ENCODE assay signal across 21 cellular contexts in genomic region chr16:77424841-77425604, GRCh38. TPM values are rescaled to one million over a fixed set of nuclear protein-coding genes. Genes with fewer than 3 reads are reported as not detected.
"Had no signal": no experiment of that assay in that cellular context is flagged by ENCODE, and none has a peak within 500 bp of the region (broad histone marks: within the 10 kb centered on the region; RNA-seq: fewer than 3 reads in every experiment).

No MANE protein-coding gene starts in this region.

- H3K4me3 Mint-ChIP-seq: activated CD8-positive, alpha-beta T cell treated with anti-CD3 and anti-CD28 coated beads, Interleukin-2, amount 10 ng/mL, durations not matched to agents 7 days and 5 days; activated T-cell treated with anti-CD3 and anti-CD28 coated beads, Interleukin-2, amount 50 U/mL, for 72 hours; natural killer cell treated with Interleukin-12 subunit alpha and Interleukin-12 subunit beta and Interleukin-15 and Interleukin-18, amount 100 ng/mL, for 72 hours; stimulated activated effector memory CD8-positive, alpha-beta T cell treated with anti-CD3 and anti-CD28 coated beads, Interleukin-12 subunit alpha, Interleukin-12 subunit beta, amount 100 ng/mL, for 72 hours; T-helper 17 cell; WTC11 had no signal

- H3K36me3 Mint-ChIP-seq: activated naive CD4-positive, alpha-beta T cell treated with anti-CD3 and anti-CD28 coated beads, Interleukin-2, amount 50 U/mL, for 72 hours; natural killer cell treated with Interleukin-12 subunit alpha and Interleukin-12 subunit beta and Interleukin-15 and Interleukin-18, amount 100 ng/mL, for 72 hours; stimulated activated effector memory CD8-positive, alpha-beta T cell treated with anti-CD3 and anti-CD28 coated beads, Interleukin-12 subunit alpha, Interleukin-12 subunit beta, amount 100 ng/mL, for 72 hours; WTC11 had no signal

- H3K4me1 ChIP-seq: foreskin keratinocyte, tibial nerve had no signal

- H3K27ac ChIP-seq: foreskin keratinocyte, tibial nerve had no signal

- H3K4me1 Mint-ChIP-seq: stimulated activated effector memory CD8-positive, alpha-beta T cell treated with anti-CD3 and anti-CD28 coated beads, Interleukin-12 subunit alpha, Interleukin-12 subunit beta, amount 100 ng/mL, for 72 hours; T-helper 17 cell; WTC11 had no signal

- H3K9me3 Mint-ChIP-seq: natural killer cell treated with Interleukin-12 subunit alpha and Interleukin-12 subunit beta and Interleukin-15 and Interleukin-18, amount 100 ng/mL, for 72 hours; WTC11 had no signal

- H3K36me3 ChIP-seq: tibial nerve had no signal

- DNase-seq: activated CD4-positive, alpha-beta T cell treated with anti-CD3 and anti-CD28 coated beads for 48 hours; activated CD8-positive, alpha-beta memory T cell treated with anti-CD3 and anti-CD28 coated beads, Interleukin-2, amount 50 U/mL, for 4 hours; activated CD8-positive, alpha-beta T cell treated with anti-CD3 and anti-CD28 coated beads, Interleukin-2, amount 10 ng/mL, durations not matched to agents 7 days and 5 days; activated gamma-delta T cell; activated T-cell treated with anti-CD3 and anti-CD28 coated beads, Interleukin-2, amount 50 U/mL, for 72 hours; dorsolateral prefrontal cortex; foreskin keratinocyte; mesendoderm; SIG-M5; stimulated activated CD4-positive, alpha-beta T cell treated with anti-CD3 and anti-CD28 coated beads, Interleukin-12 subunit alpha, Interleukin-12 subunit beta, amount 100 ng/mL, for 4 hours; stimulated activated CD4-positive, alpha-beta T cell treated with anti-CD3 and anti-CD28 coated beads, Interleukin-2, amount 100 ng/mL, for 24 hours; T-helper 17 cell had no signal

- H3K4me3 ChIP-seq: tibial nerve had no signal

- H3K27me3 ChIP-seq: tibial nerve had no signal

- H3K27ac Mint-ChIP-seq: activated CD8-positive, alpha-beta T cell treated with anti-CD3 and anti-CD28 coated beads, Interleukin-2, amount 10 ng/mL, durations not matched to agents 7 days and 5 days; activated naive CD4-positive, alpha-beta T cell treated with anti-CD3 and anti-CD28 coated beads, Interleukin-2, amount 50 U/mL, for 72 hours; activated T-cell treated with anti-CD3 and anti-CD28 coated beads, Interleukin-2, amount 50 U/mL, for 72 hours; natural killer cell treated with Interleukin-12 subunit alpha and Interleukin-12 subunit beta and Interleukin-15 and Interleukin-18, amount 100 ng/mL, for 72 hours; stimulated activated effector memory CD8-positive, alpha-beta T cell treated with anti-CD3 and anti-CD28 coated beads, Interleukin-12 subunit alpha, Interleukin-12 subunit beta, amount 100 ng/mL, for 72 hours; T-helper 17 cell; WTC11 had no signal

- ATAC-seq: activated CD8-positive, alpha-beta T cell treated with anti-CD3 and anti-CD28 coated beads, Interleukin-2, amount 10 ng/mL, durations not matched to agents 7 days and 5 days; activated naive CD4-positive, alpha-beta T cell treated with anti-CD3 and anti-CD28 coated beads, Interleukin-2, amount 50 U/mL, for 72 hours; activated T-cell treated with anti-CD3 and anti-CD28 coated beads, Interleukin-2, amount 50 U/mL, for 72 hours; esophagus mucosa; foreskin keratinocyte; natural killer cell treated with Interleukin-12 subunit alpha and Interleukin-12 subunit beta and Interleukin-15 and Interleukin-18, amount 100 ng/mL, for 72 hours; stimulated activated effector memory CD8-positive, alpha-beta T cell treated with anti-CD3 and anti-CD28 coated beads, Interleukin-12 subunit alpha, Interleukin-12 subunit beta, amount 100 ng/mL, for 72 hours; T-helper 17 cell; WTC11 had no signal

RNA-seq across cellular contexts. Expression of gene ADAMTS18, which starts 9.8 kb away (rescaled TPM):
- total RNA-seq: activated CD8-positive, alpha-beta T cell treated with anti-CD3 and anti-CD28 coated beads, Interleukin-2, amount 10 ng/mL, durations not matched to agents 7 days and 5 days; activated naive CD4-positive, alpha-beta T cell treated with anti-CD3 and anti-CD28 coated beads, Interleukin-2, amount 50 U/mL, for 72 hours; activated T-cell treated with anti-CD3 and anti-CD28 coated beads, Interleukin-2, amount 50 U/mL, for 72 hours; bronchial epithelial cell; esophagus mucosa; foreskin keratinocyte; natural killer cell treated with Interleukin-12 subunit alpha and Interleukin-12 subunit beta and Interleukin-15 and Interleukin-18, amount 100 ng/mL, for 72 hours; osteoblast; T-helper 17 cell had no signal
- polyA plus RNA-seq: foreskin keratinocyte, liver had no signal
